Comparison of ENCODE assay signal across 3 cellular contexts in the genomic region with DNA sequence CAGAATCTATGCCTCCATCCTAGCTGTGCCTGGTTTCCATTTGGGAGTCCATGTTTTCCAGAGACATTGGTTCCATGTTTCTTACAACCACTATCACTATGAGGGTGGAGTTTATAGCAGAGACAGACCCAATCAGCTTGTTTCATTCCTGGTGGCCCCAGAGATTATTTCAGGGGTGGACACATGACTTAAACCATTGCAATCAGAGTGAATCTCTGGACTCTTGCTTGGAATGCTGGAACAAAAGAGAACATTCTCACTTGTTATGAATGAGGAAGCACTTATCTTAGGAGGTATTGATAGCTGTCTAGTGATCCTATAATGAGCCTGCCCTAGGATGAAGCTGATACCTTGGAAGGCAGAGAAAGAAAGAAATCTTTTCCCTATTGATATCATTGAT.
"Had no signal": no experiment of that assay in that cellular context is flagged by ENCODE, and none has a peak within 500 bp of the region (broad histone marks: within the 10 kb centered on the region; RNA-seq: fewer than 3 reads in every experiment).

No MANE protein-coding gene starts in this region.

- ATAC-seq: GM12878 had no signal

- DNase-seq: GDM1, GF-D8 had no signal
